In the genomic region with DNA sequence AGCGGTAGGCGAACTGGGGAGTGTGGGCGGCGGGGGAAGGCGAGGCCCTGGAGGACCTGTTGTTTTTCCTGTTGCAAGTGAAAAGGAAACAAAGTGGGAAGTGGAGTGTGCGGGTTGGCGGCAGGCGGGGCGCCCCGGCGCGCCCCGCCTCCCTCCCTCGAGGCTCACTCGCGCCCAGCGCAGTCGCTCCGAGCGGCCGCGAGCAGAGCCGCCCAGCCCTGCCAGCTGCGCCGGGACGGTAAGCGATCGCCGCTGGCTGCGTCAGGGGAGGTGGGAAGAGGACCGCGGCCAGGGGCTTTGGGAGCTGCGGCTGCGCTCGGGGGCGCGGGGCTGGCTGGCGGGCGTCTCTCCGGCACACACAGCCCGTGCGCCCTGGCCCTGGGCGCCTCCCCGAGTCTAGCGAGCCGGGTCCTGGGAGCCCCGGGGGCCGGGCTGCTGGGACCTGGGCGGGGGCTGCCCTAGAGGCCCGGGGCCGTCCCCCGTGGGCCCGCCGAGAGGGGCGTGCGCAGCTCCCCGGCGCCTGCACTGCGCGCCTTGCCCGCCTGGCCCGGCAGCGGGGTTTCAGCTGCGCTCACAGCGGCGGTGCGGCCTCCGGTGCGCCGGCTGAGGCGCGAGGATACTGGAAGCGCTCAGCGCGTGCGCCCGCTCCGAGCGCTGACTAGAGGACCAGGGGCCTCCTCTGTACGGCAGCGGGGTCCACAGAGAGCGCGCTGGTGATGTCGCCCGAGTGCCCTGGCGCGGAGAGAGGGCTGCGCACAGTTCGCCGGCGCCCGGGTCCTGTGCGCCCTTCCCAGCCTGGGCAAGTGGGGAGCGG, we compare ENCODE assay signal across 8 cellular contexts. TPM values are rescaled to one million over a fixed set of nuclear protein-coding genes. Genes with fewer than 3 reads are reported as not detected.
A peak's percentile ranks its signal among the peaks of the same experiment; 100 is the strongest.
DNase-seq lines count a peak whose midpoint lies in the region; ATAC-seq, FAIRE-seq and TF ChIP-seq lines count a peak whose summit lies in the region.

A gene (plus strand): TSS at position 167 of the 814 bp plus-strand sequence. CDS start 58,725 bp downstream, outside the sequence.

- peak within 1 kb of the TSS; percentile 97 to 100 (median 100) for H3K4me3 Mint-ChIP-seq in T-cell
- H3K4me3 Mint-ChIP-seq in immature natural killer cell = peak within 1 kb of the TSS; percentile 97 to 100 (median 99)

- peak within 1 kb of the TSS; percentile 81 for H3K9ac ChIP-seq in GM12878 (ENCODE audit: control insufficient read depth, insufficient read depth, low read length)

- peaks cover 69% of the 10 kb centered on the region for H3K79me2 ChIP-seq in GM12878 (ENCODE audit: control insufficient read depth, insufficient read depth, low read length)

- CTCF ChIA-PET in T-cell (lab: Charles Lee) (interaction anchor here in 1 of 2 donors (0.6 to 5.6 kb wide), 7 partner anchors 13 to 134 kb away, joined by 3 to 60 read pairs (median 9); no protein-coding TSS in a partner anchor), GM12878 (lab: Yijun Ruan, JAX) (interaction anchor here (1.1 to 12.0 kb wide), 6 partner anchors 14 to 51 kb away, joined by 3 to 203 read pairs (median 6); no protein-coding TSS in a partner anchor)

- H3K9me3 ChIP-seq in GM12878 (replicated peaks; ENCODE audit: control insufficient read depth, insufficient read depth, low read length) = no peaks in the 10 kb centered on the region

- no peaks in the 10 kb centered on the region for H3K27me3 ChIP-seq in GM12878 (replicated peaks in 1 of 2; ENCODE audit: control insufficient read depth in 2 of 2, insufficient read depth in 2 of 2, low read length in 1 of 2)

- SMC1A ChIA-PET in GM12878 (lab: Charles Lee; ENCODE audit: uncharacterized antibody, unreplicated experiment) = interaction anchor here (1.6 to 9.9 kb wide), 3 partner anchors 19 to 30 kb away, joined by 3 to 215 read pairs (median 8); no protein-coding TSS in a partner anchor

- H3K9me3 Mint-ChIP-seq in T-cell (no peaks in the 10 kb centered on the region), immature natural killer cell (no peaks in the 10 kb centered on the region)

- H3K4me2 ChIP-seq in GM12878 (ENCODE audit: control insufficient read depth, insufficient read depth) = peak within 1 kb of the TSS; percentile 90

- DNase-seq in GDM1 (lab: John Stamatoyannopoulos, UW) = peak; percentile 51
- DNase-seq in T-cell = peak in 22 of 34 experiments; percentile 3 to 53 (median 43)
- no peak for DNase-seq in GM12878 (ENCODE audit: low read depth, low spot score)
- peak; percentile 41 to 51 (median 46) for DNase-seq in immature natural killer cell
- DNase-seq in stimulated activated CD4-positive, alpha-beta T cell treated with anti-CD3 and anti-CD28 coated beads, Interleukin-12 subunit alpha, Interleukin-12 subunit beta, amount 100 ng/mL, for 4 hours = peak; percentile 50
- no peak for DNase-seq in putamen (ENCODE audit: low spot score)
- no peak for DNase-seq in HT-29 (ENCODE audit: low spot score)

- no peaks in the 10 kb centered on the region for H3K36me3 ChIP-seq in GM12878 (ENCODE audit: control insufficient read depth in 2 of 2, insufficient read depth in 2 of 2, low read length in 1 of 2)

- ATAC-seq in HG03521 (IDR thresholded peaks at IDR 0.05; ENCODE audit: unreplicated experiment) (peak; percentile 32), T-cell (replicated peaks in 1 of 4) (peak; percentile 34 to 55 (median 50)), GM12878 (peak; percentile 47)

- POLR2A ChIA-PET in T-cell (lab: Charles Lee) = interaction anchor here in 1 of 2 donors (0.6 to 0.7 kb wide), 3 partner anchors 21 to 225 kb away, joined by 3 to 10 read pairs (median 4); no protein-coding TSS in a partner anchor
- POLR2A ChIA-PET in GM12878 (lab: Charles Lee) = interaction anchor here (0.6 to 11.0 kb wide), 6 partner anchors 14 to 292 kb away, joined by 3 to 284 read pairs (median 4); a partner anchor contains a TSS

- under 1% methylated on average over 64 of the region's 94 CpGs for WGBS in GM12878 (ENCODE audit: insufficient coverage, insufficient replicate concordance, low lambda C conversion rate, missing lambda C conversion rate)

- H3K36me3 Mint-ChIP-seq in T-cell = no peaks in the 10 kb centered on the region
- H3K36me3 Mint-ChIP-seq in immature natural killer cell = peaks cover 0 to 6% (median 0%) of the 10 kb centered on the region in 3 donors

- TF ChIP-seq POLR2A in GM12878 (IDR thresholded peaks at IDR 0.05; ENCODE audit: low read depth, low read length) = peak; percentile 79

- TF ChIP-seq EP300 in GM12878 (IDR thresholded peaks at IDR 0.05; ENCODE audit: borderline replicate concordance in 1 of 2, control insufficient read depth in 1 of 2, low read depth in 2 of 2, low read length in 2 of 2) = no peak

- H2AFZ ChIP-seq in GM12878 (ENCODE audit: control insufficient read depth, low read depth, low read length) = peak within 1 kb of the TSS; percentile 28

- H3K4me1 ChIP-seq in GM12878 (ENCODE audit: control insufficient read depth, insufficient read depth, low read length) = peaks cover 8% of the 10 kb centered on the region

- BruUV-seq in GM12878 (replicated peaks; lab: Mats Ljungman, UMichigan) = no TSS peak

- H3K27ac Mint-ChIP-seq in T-cell (peak within 1 kb of the TSS; percentile 98 to 99), immature natural killer cell (peak within 1 kb of the TSS; percentile 93 to 99 (median 98))

- FAIRE-seq in GM12878 (lab: Jason Lieb, UNC) = no peak

- no peak for TF ChIP-seq RAD21 in GM12878 (IDR thresholded peaks at IDR 0.05; ENCODE audit: insufficient read depth, low read depth, low read length)

- H3K27me3 Mint-ChIP-seq in T-cell = no peaks in the 10 kb centered on the region
- peaks cover 15 to 29% (median 26%) of the 10 kb centered on the region in 3 donors for H3K27me3 Mint-ChIP-seq in immature natural killer cell (ENCODE audit: low read depth in 3 of 3)

- H4K20me1 ChIP-seq in GM12878 (ENCODE audit: control insufficient read depth, insufficient read depth) = no peaks in the 10 kb centered on the region

- RAD21 ChIA-PET in GM12878 (lab: Charles Lee; ENCODE audit: unreplicated experiment) = interaction anchor here (6.0 to 10.4 kb wide), 2 partner anchors 23 to 37 kb away, joined by 29 to 336 read pairs; no protein-coding TSS in a partner anchor

- in situ Hi-C loops in GM12878 (cut with MboI) = no loop called here

- peak within 1 kb of the TSS; percentile 89 for H3K27ac ChIP-seq in GM12878 (ENCODE audit: control insufficient read depth, insufficient read depth)

- no peak for TF ChIP-seq CTCF in GM12878 (IDR thresholded peaks at IDR 0.05 in 2 of 3, conservative IDR thresholded peaks at IDR 0.05 in 1 of 3; ENCODE audit: control insufficient read depth in 2 of 3, extremely low read depth in 1 of 3, insufficient read depth in 1 of 3, low read depth in 3 of 3, low read length in 3 of 3)

- H3K4me1 Mint-ChIP-seq in T-cell = peaks cover 73 to 76% (median 73%) of the 10 kb centered on the region in 3 donors
- H3K4me1 Mint-ChIP-seq in immature natural killer cell = peaks cover 50 to 53% of the 10 kb centered on the region in 2 donors

- intact Hi-C loops in GM12878 (cut with micrococcal nuclease; ENCODE audit: unreplicated experiment) = loop anchor here (2.0 kb wide), 1 partner anchor 63 kb away; a partner anchor contains a TSS

- H3K4me3 ChIP-seq in GM12878 = peak within 1 kb of the TSS; percentile 86

TF ChIP-seq in GM12878, 131 proteins besides CTCF, POLR2A, EP300 and RAD21 (continues in another document):
- TF ChIP-seq NFXL1 (IDR thresholded peaks at IDR 0.05; ENCODE audit: borderline replicate concordance) (no peak), EZH2 (IDR thresholded peaks at IDR 0.05; ENCODE audit: borderline replicate concordance, control insufficient read depth, low read depth, low read length) (no peak), GABPA (IDR thresholded peaks at IDR 0.05; ENCODE audit: low read depth) (no peak), ZZZ3 (IDR thresholded peaks at IDR 0.05; ENCODE audit: control insufficient read depth, insufficient read length, low read depth) (no peak), SMARCA5 (IDR thresholded peaks at IDR 0.05) (peak; percentile 77; the same call in 1 of the 2 replicates), ASH2L (IDR thresholded peaks at IDR 0.05; ENCODE audit: borderline replicate concordance, low read depth) (no peak)
- TF ChIP-seq, protein P1, sequence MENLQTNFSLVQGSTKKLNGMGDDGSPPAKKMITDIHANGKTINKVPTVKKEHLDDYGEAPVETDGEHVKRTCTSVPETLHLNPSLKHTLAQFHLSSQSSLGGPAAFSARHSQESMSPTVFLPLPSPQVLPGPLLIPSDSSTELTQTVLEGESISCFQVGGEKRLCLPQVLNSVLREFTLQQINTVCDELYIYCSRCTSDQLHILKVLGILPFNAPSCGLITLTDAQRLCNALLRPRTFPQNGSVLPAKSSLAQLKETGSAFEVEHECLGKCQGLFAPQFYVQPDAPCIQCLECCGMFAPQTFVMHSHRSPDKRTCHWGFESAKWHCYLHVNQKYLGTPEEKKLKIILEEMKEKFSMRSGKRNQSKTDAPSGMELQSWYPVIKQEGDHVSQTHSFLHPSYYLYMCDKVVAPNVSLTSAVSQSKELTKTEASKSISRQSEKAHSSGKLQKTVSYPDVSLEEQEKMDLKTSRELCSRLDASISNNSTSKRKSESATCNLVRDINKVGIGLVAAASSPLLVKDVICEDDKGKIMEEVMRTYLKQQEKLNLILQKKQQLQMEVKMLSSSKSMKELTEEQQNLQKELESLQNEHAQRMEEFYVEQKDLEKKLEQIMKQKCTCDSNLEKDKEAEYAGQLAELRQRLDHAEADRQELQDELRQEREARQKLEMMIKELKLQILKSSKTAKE (IDR thresholded peaks at IDR 0.05; ENCODE audit: low read depth, poor library complexity, severe bottlenecking) = no peak

RNA-seq across cellular contexts. Expression of the gene that starts here (rescaled TPM):
- 100 to 1,000 TPM; 246 to 313 (median 280) TPM for total RNA-seq in T-cell
- 277 and 361 TPM in 2 replicates for total RNA-seq in GM12878 (2013; cell fraction: nucleolus; rRNA removed)
- 51.6 and 57.4 TPM in 2 replicates for total RNA-seq in GM12878 (2014; rRNA removed)
- 24.2 and 25.5 TPM in 2 replicates for total RNA-seq in GM12878 (2014; rRNA removed; fragmentation: Illumina TruSeq; extraction: Trizol)
- total RNA-seq in GM12878 (2021) = 101 and 102 TPM in 2 replicates
- 22.2 TPM for polyA plus RNA-seq in GM12878 (2011; ENCODE audit: low read depth)
- polyA plus RNA-seq in GM12878 (2011; rRNA removed) = 21.4 and 52.8 TPM in 2 replicates
- polyA plus RNA-seq in GM12878 (2011; cell fraction: cytosol; rRNA removed) = 67.2 and 70.2 TPM in 2 replicates
- polyA plus RNA-seq in GM12878 (2011; cell fraction: nucleus; rRNA removed) = 243 and 311 TPM in 2 replicates
- polyA plus RNA-seq in GM12878 (2012) = 43.5 and 56.6 TPM in 2 replicates
- 22.0 and 39.5 TPM in 2 replicates for polyA plus RNA-seq in GM12878 (2014; fragmentation: Illumina TruSeq; extraction: Trizol)
- 10 to 100 TPM in 1 of 2 experiments, 1 to 10 TPM in 1; 7.0 to 12.7 TPM for polyA plus RNA-seq in GM12878 (2014; fragmentation: Nextera tagmentation; extraction: Ambion mirVana)
- polyA plus RNA-seq in GM12878 (2014; rRNA removed) = 64.2 and 76.9 TPM in 2 replicates
- 10 to 100 TPM; 49.4 to 53.4 TPM for polyA plus RNA-seq in GM12878 (2016; fragmentation: Nextera tagmentation; extraction: Ambion mirVana)
- polyA minus RNA-seq in GM12878 (2011; rRNA and poly(A)+ RNA removed) = 92.2 and 120 TPM in 2 replicates
- 38.1 and 38.6 TPM in 2 replicates for polyA minus RNA-seq in GM12878 (2011; cell fraction: cytosol; rRNA and poly(A)+ RNA removed)
- 155 and 175 TPM in 2 replicates for polyA minus RNA-seq in GM12878 (2011; cell fraction: nucleus; rRNA and poly(A)+ RNA removed)
- 100 to 1,000 TPM in 1 of 3 donors, 10 to 100 TPM in 2; 43.4 to 133 (median 49.0) TPM for polyA plus RNA-seq in immature natural killer cell
- 0.03 and 0.05 TPM in 2 replicates for total RNA-seq in HT-29 (2014; rRNA removed; shearing (Covaris generic))

Comparison
In these comparisons a context has a peak if more than half of its experiments do, and no peak if none do; other contexts are left out.
1. RNA of the gene that starts here (total RNA-seq): 246 to 313 TPM in T-cell and 24.2 to 361 TPM in GM12878; 0.03 to 0.05 TPM in HT-29; every median in the first group is over 10 times any median in the second.
2. DNase-seq: peak in GDM1 (single experiment), T-cell (22 of 34), immature natural killer cell (3 of 3) and stimulated activated CD4-positive, alpha-beta T cell treated with anti-CD3 and anti-CD28 coated beads, Interleukin-12 subunit alpha, Interleukin-12 subunit beta, amount 100 ng/mL, for 4 hours (single experiment); none in GM12878 (single experiment), putamen (single experiment) and HT-29 (single experiment).
3. Peak in every context shown above with its lines, with median percentiles within 50 percentile points of each other: ATAC-seq.